1 cellular context compared by ENCODE assay signal in genomic region chr1:153659656-153660055, GRCh38.
TF ChIP-seq lines count a peak whose summit lies in the region.

No MANE protein-coding gene starts in this region.

TF ChIP-seq in liver, 16 proteins besides CTCF, POLR2A, EP300 and RAD21 (continued from another document):
- TF ChIP-seq REST (IDR thresholded peaks at IDR 0.05) (no peak), SP1 (IDR thresholded peaks at IDR 0.05) (no peak)
